29 cellular contexts compared by ENCODE assay signal in the genomic region with DNA sequence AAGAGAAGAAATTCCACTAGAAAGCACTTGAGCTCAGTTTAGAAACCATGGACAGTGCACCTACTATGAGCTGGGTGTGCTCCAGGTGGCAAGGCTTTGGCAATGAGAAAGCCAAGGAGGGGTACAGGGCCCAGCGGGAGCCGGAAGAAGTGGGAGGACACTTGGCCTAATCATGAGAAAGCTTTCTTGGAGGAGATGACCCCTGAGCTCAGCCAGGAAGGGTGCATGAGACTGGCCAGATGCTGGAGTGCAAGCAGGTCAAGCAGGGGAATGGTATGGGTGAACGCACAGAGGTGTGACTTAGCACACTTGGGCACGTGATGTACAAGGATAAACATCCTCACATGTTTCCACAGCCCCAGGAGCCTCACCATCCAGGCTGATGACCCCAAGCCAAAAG.
"Had no signal": no experiment of that assay in that cellular context is flagged by ENCODE, and none has a peak within 500 bp of the region (broad histone marks: within the 10 kb centered on the region; RNA-seq: fewer than 3 reads in every experiment).

No MANE protein-coding gene starts in this region.

- H3K9me3 Mint-ChIP-seq: immature natural killer cell; natural killer cell treated with Interleukin-12 subunit alpha and Interleukin-12 subunit beta and Interleukin-15 and Interleukin-18, amount 100 ng/mL, for 72 hours; stimulated activated naive CD8-positive, alpha-beta T cell treated with anti-CD3 and anti-CD28 coated beads, Interleukin-15, amount 100 ng/mL, for 72 hours; type B pancreatic cell had no signal

- H3K4me1 ChIP-seq: esophagus muscularis mucosa, foreskin keratinocyte, gastroesophageal sphincter, heart right ventricle, pancreas, spleen, suprapubic skin had no signal

- H3K9me3 ChIP-seq: esophagus muscularis mucosa, gastroesophageal sphincter, mucosa of descending colon, neutrophil, pancreas, spleen, suprapubic skin had no signal

- H3K27ac ChIP-seq: cardiac muscle cell, dorsolateral prefrontal cortex, esophagus muscularis mucosa, foreskin keratinocyte, gastroesophageal sphincter, heart right ventricle, neutrophil, pancreas, skin epidermis, spleen, suprapubic skin had no signal

- H3K36me3 Mint-ChIP-seq: immature natural killer cell; memory B cell; mesothelial cell of epicardium; naive B cell; natural killer cell treated with Interleukin-12 subunit alpha and Interleukin-12 subunit beta and Interleukin-15 and Interleukin-18, amount 100 ng/mL, for 72 hours; type B pancreatic cell had no signal

- H3K36me3 ChIP-seq: cardiac muscle cell, esophagus muscularis mucosa, gastroesophageal sphincter, heart right ventricle, neutrophil, pancreas, spleen, suprapubic skin had no signal

- DNase-seq: cortex of kidney; dorsolateral prefrontal cortex; effector CD8-positive, alpha-beta T cell; foreskin keratinocyte; glutamatergic neuron; heart right ventricle; hypothalamus; immature natural killer cell; mucosa of descending colon; naive B cell; pancreas; retina; stimulated activated CD4-positive, alpha-beta T cell treated with anti-CD3 and anti-CD28 coated beads, Interleukin-15, amount 100 ng/mL, for 24 hours; stimulated activated CD4-positive, alpha-beta T cell treated with anti-CD3 and anti-CD28 coated beads, Interleukin-2, amount 100 ng/mL, for 48 hours; stimulated activated naive CD4-positive, alpha-beta T cell; stimulated activated naive CD8-positive, alpha-beta T cell treated with anti-CD3 and anti-CD28 coated beads, Interleukin-15, amount 100 ng/mL, for 72 hours had no signal

- H3K4me3 ChIP-seq: cardiac muscle cell, dorsolateral prefrontal cortex, esophagus muscularis mucosa, gastroesophageal sphincter, heart right ventricle, lung, mucosa of descending colon, pancreas, skin epidermis, spleen, suprapubic skin had no signal

- H3K27me3 ChIP-seq: esophagus muscularis mucosa, gastroesophageal sphincter, heart right ventricle, pancreas, suprapubic skin had no signal

- H3K4me1 Mint-ChIP-seq: immature natural killer cell; memory B cell; naive B cell; neural crest cell; stimulated activated naive CD8-positive, alpha-beta T cell treated with anti-CD3 and anti-CD28 coated beads, Interleukin-15, amount 100 ng/mL, for 72 hours had no signal

- ATAC-seq: foreskin keratinocyte; gastroesophageal sphincter; heart right ventricle; mucosa of descending colon; natural killer cell treated with Interleukin-12 subunit alpha and Interleukin-12 subunit beta and Interleukin-15 and Interleukin-18, amount 100 ng/mL, for 72 hours; pancreas; stimulated activated naive CD8-positive, alpha-beta T cell treated with anti-CD3 and anti-CD28 coated beads, Interleukin-15, amount 100 ng/mL, for 72 hours had no signal

- H3K4me3 Mint-ChIP-seq: immature natural killer cell; memory B cell; mesothelial cell of epicardium; naive B cell; natural killer cell treated with Interleukin-12 subunit alpha and Interleukin-12 subunit beta and Interleukin-15 and Interleukin-18, amount 100 ng/mL, for 72 hours; neural crest cell; stimulated activated naive CD8-positive, alpha-beta T cell treated with anti-CD3 and anti-CD28 coated beads, Interleukin-15, amount 100 ng/mL, for 72 hours; type B pancreatic cell had no signal

- H3K27ac Mint-ChIP-seq: immature natural killer cell; memory B cell; mesothelial cell of epicardium; naive B cell; natural killer cell treated with Interleukin-12 subunit alpha and Interleukin-12 subunit beta and Interleukin-15 and Interleukin-18, amount 100 ng/mL, for 72 hours; stimulated activated naive CD8-positive, alpha-beta T cell treated with anti-CD3 and anti-CD28 coated beads, Interleukin-15, amount 100 ng/mL, for 72 hours; type B pancreatic cell had no signal
